ENCODE assay signal across 1 cellular context in the genomic region with DNA sequence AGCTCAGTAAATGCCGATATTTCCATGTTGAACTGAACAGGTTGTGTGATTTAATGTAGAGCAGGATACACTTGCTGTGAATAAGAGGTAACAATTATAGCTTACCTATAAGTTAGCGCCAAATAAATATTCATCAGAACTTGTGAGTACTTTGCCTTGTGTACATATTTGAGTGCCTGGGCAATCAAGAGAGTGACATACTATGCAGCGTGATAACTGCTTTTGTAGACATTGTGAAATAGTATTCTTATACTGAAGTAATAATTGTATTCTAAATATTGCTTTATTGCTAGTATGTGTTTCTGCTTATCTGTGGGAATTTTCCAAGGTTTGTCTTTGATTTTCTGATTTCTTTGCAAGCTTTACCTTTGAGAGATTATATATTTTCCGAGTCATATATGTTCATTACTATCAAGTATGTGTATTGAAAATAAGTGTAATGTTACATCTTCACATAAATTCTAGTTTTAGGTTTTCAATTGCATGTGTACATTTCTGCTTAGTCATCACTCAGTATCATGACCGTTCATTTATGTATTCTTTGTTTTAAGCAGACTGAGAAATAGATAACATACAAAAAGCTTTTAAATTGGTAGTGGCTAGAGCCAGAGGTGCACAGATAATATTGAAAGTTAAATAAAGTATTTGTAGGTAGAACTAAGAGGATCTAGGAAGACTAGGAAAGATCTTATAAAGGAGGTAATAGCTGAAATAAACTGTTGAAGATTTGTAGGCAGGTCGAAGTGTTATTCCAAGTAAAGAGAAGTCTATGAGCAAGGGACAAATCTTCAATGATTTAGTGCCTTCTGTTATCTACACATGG.
TF ChIP-seq lines count a peak whose summit lies in the region.

No MANE protein-coding gene starts in this region.

TF ChIP-seq in WTC11, 78 proteins besides CTCF, POLR2A, EP300 and RAD21 (continued from another document):
- TF ChIP-seq, protein P1, sequence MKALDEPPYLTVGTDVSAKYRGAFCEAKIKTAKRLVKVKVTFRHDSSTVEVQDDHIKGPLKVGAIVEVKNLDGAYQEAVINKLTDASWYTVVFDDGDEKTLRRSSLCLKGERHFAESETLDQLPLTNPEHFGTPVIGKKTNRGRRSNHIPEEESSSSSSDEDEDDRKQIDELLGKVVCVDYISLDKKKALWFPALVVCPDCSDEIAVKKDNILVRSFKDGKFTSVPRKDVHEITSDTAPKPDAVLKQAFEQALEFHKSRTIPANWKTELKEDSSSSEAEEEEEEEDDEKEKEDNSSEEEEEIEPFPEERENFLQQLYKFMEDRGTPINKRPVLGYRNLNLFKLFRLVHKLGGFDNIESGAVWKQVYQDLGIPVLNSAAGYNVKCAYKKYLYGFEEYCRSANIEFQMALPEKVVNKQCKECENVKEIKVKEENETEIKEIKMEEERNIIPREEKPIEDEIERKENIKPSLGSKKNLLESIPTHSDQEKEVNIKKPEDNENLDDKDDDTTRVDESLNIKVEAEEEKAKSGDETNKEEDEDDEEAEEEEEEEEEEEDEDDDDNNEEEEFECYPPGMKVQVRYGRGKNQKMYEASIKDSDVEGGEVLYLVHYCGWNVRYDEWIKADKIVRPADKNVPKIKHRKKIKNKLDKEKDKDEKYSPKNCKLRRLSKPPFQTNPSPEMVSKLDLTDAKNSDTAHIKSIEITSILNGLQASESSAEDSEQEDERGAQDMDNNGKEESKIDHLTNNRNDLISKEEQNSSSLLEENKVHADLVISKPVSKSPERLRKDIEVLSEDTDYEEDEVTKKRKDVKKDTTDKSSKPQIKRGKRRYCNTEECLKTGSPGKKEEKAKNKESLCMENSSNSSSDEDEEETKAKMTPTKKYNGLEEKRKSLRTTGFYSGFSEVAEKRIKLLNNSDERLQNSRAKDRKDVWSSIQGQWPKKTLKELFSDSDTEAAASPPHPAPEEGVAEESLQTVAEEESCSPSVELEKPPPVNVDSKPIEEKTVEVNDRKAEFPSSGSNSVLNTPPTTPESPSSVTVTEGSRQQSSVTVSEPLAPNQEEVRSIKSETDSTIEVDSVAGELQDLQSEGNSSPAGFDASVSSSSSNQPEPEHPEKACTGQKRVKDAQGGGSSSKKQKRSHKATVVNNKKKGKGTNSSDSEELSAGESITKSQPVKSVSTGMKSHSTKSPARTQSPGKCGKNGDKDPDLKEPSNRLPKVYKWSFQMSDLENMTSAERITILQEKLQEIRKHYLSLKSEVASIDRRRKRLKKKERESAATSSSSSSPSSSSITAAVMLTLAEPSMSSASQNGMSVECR (CRISPR knock-in tag; IDR thresholded peaks at IDR 0.05; ENCODE audit: borderline replicate concordance): no peak
- TF ChIP-seq GTF2I (CRISPR knock-in tag; conservative IDR thresholded peaks at IDR 0.05) (no peak), ZNF219 (CRISPR knock-in tag; IDR thresholded peaks at IDR 0.05; ENCODE audit: borderline replicate concordance) (no peak), FOXJ3 (CRISPR knock-in tag; IDR thresholded peaks at IDR 0.05; ENCODE audit: borderline replicate concordance) (no peak), SMAD4 (CRISPR knock-in tag; IDR thresholded peaks at IDR 0.05) (no peak), ZNF317 (CRISPR knock-in tag; IDR thresholded peaks at IDR 0.05; ENCODE audit: borderline replicate concordance, low read depth) (no peak)
- TF ChIP-seq, protein P2, sequence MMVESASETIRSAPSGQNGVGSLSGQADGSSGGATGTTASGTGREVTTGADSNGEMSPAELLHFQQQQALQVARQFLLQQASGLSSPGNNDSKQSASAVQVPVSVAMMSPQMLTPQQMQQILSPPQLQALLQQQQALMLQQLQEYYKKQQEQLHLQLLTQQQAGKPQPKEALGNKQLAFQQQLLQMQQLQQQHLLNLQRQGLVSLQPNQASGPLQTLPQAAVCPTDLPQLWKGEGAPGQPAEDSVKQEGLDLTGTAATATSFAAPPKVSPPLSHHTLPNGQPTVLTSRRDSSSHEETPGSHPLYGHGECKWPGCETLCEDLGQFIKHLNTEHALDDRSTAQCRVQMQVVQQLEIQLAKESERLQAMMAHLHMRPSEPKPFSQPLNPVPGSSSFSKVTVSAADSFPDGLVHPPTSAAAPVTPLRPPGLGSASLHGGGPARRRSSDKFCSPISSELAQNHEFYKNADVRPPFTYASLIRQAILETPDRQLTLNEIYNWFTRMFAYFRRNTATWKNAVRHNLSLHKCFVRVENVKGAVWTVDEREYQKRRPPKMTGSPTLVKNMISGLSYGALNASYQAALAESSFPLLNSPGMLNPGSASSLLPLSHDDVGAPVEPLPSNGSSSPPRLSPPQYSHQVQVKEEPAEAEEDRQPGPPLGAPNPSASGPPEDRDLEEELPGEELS (CRISPR knock-in tag; IDR thresholded peaks at IDR 0.05): no peak
- TF ChIP-seq, protein P3, sequence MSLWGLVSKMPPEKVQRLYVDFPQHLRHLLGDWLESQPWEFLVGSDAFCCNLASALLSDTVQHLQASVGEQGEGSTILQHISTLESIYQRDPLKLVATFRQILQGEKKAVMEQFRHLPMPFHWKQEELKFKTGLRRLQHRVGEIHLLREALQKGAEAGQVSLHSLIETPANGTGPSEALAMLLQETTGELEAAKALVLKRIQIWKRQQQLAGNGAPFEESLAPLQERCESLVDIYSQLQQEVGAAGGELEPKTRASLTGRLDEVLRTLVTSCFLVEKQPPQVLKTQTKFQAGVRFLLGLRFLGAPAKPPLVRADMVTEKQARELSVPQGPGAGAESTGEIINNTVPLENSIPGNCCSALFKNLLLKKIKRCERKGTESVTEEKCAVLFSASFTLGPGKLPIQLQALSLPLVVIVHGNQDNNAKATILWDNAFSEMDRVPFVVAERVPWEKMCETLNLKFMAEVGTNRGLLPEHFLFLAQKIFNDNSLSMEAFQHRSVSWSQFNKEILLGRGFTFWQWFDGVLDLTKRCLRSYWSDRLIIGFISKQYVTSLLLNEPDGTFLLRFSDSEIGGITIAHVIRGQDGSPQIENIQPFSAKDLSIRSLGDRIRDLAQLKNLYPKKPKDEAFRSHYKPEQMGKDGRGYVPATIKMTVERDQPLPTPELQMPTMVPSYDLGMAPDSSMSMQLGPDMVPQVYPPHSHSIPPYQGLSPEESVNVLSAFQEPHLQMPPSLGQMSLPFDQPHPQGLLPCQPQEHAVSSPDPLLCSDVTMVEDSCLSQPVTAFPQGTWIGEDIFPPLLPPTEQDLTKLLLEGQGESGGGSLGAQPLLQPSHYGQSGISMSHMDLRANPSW (CRISPR knock-in tag; conservative IDR thresholded peaks at IDR 0.05; ENCODE audit: low read depth): no peak
- TF ChIP-seq, protein P4, sequence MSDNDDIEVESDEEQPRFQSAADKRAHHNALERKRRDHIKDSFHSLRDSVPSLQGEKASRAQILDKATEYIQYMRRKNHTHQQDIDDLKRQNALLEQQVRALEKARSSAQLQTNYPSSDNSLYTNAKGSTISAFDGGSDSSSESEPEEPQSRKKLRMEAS (CRISPR knock-in tag; IDR thresholded peaks at IDR 0.05): no peak
- TF ChIP-seq, protein P5, sequence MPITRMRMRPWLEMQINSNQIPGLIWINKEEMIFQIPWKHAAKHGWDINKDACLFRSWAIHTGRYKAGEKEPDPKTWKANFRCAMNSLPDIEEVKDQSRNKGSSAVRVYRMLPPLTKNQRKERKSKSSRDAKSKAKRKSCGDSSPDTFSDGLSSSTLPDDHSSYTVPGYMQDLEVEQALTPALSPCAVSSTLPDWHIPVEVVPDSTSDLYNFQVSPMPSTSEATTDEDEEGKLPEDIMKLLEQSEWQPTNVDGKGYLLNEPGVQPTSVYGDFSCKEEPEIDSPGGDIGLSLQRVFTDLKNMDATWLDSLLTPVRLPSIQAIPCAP (CRISPR knock-in tag; IDR thresholded peaks at IDR 0.05): no peak
